In genomic region chr20:52104546-52105044, GRCh38 we compare ENCODE assay signal across 8 cellular contexts.
DNase-seq lines count a peak whose midpoint lies in the region; ATAC-seq lines count a peak whose summit lies in the region.

No MANE protein-coding gene starts in this region.

- H3K36me3 ChIP-seq in iPS-18a (ENCODE audit: control insufficient read depth, low read depth, low read length), result no peaks in the 10 kb centered on the region

- H3K9me3 ChIP-seq in iPS-18a (ENCODE audit: control insufficient read depth, low read depth, low read length), result no peaks in the 10 kb centered on the region

- H3K9me3 Mint-ChIP-seq in activated naive CD8-positive, alpha-beta T cell treated with anti-CD3 and anti-CD28 coated beads for 36 hours, result peaks cover 2% of the 10 kb centered on the region
- H3K9me3 Mint-ChIP-seq in stimulated activated naive B cell treated with anti-CD40 and anti-IgM and Interleukin-4, amounts not matched to agents 10 μg/mL and 1 μg/mL and 100 μg/mL, for 72 hours, result no peaks in the 10 kb centered on the region

- peak overlapping the region; percentile 84 for H3K4me3 ChIP-seq in iPS-18a (ENCODE audit: low read length)

- H3K27ac Mint-ChIP-seq in activated naive CD8-positive, alpha-beta T cell treated with anti-CD3 and anti-CD28 coated beads for 36 hours, result peak overlapping the region; percentile 45
- H3K27ac Mint-ChIP-seq in stimulated activated naive B cell treated with anti-CD40 and anti-IgM and Interleukin-4, amounts not matched to agents 10 μg/mL and 1 μg/mL and 100 μg/mL, for 72 hours, result no peak overlapping the region

- H3K4me3 Mint-ChIP-seq in activated naive CD8-positive, alpha-beta T cell treated with anti-CD3 and anti-CD28 coated beads for 36 hours, result peak overlapping the region; percentile 78
- peak overlapping the region; percentile 77 to 81 for H3K4me3 Mint-ChIP-seq in stimulated activated naive B cell treated with anti-CD40 and anti-IgM and Interleukin-4, amounts not matched to agents 10 μg/mL and 1 μg/mL and 100 μg/mL, for 72 hours

- H3K27ac ChIP-seq in iPS-18a (ENCODE audit: low read length), result no peak overlapping the region

- H3K36me3 Mint-ChIP-seq in activated naive CD8-positive, alpha-beta T cell treated with anti-CD3 and anti-CD28 coated beads for 36 hours, result peaks cover 4% of the 10 kb centered on the region
- H3K36me3 Mint-ChIP-seq in stimulated activated naive B cell treated with anti-CD40 and anti-IgM and Interleukin-4, amounts not matched to agents 10 μg/mL and 1 μg/mL and 100 μg/mL, for 72 hours, result peaks cover 5 to 7% of the 10 kb centered on the region in 2 donors

- peaks cover 15% of the 10 kb centered on the region for H3K4me1 ChIP-seq in iPS-18a (ENCODE audit: control insufficient read depth, low read depth, low read length)

- DNase-seq in DMS79 treated with DMSO at 0.1 percent for 48 hours (lab: John Stamatoyannopoulos, UW) (peak; percentile 4), DMS79 (lab: John Stamatoyannopoulos, UW) (no peak)
- DNase-seq in activated naive CD8-positive, alpha-beta T cell treated with anti-CD3 and anti-CD28 coated beads for 36 hours, result peak; percentile 4
- DNase-seq in stimulated activated naive B cell treated with anti-CD40 and anti-IgM and Interleukin-4, amounts not matched to agents 10 μg/mL and 1 μg/mL and 100 μg/mL, for 72 hours, result no peak

- peaks cover 41% of the 10 kb centered on the region for H3K27me3 Mint-ChIP-seq in activated naive CD8-positive, alpha-beta T cell treated with anti-CD3 and anti-CD28 coated beads for 36 hours
- peaks cover 35 to 46% of the 10 kb centered on the region in 2 donors for H3K27me3 Mint-ChIP-seq in stimulated activated naive B cell treated with anti-CD40 and anti-IgM and Interleukin-4, amounts not matched to agents 10 μg/mL and 1 μg/mL and 100 μg/mL, for 72 hours

- peaks cover 60% of the 10 kb centered on the region for H3K27me3 ChIP-seq in iPS-18a (ENCODE audit: control insufficient read depth, insufficient read depth, low read length)

- ATAC-seq in stimulated activated naive B cell treated with anti-CD40 and anti-IgM and Interleukin-4, amounts not matched to agents 10 μg/mL and 1 μg/mL and 100 μg/mL, for 72 hours (replicated peaks), result no peak
- ATAC-seq in HG02981 (IDR thresholded peaks at IDR 0.05; ENCODE audit: unreplicated experiment), result no peak
- no peak for ATAC-seq in GM21390 (IDR thresholded peaks at IDR 0.05; ENCODE audit: unreplicated experiment)
- no peak for ATAC-seq in GM19397 (IDR thresholded peaks at IDR 0.05; ENCODE audit: unreplicated experiment)

- H3K9ac ChIP-seq in iPS-18a (ENCODE audit: low read length), result peak overlapping the region; percentile 50

- H3K4me1 Mint-ChIP-seq in activated naive CD8-positive, alpha-beta T cell treated with anti-CD3 and anti-CD28 coated beads for 36 hours, result peaks cover 20% of the 10 kb centered on the region
- H3K4me1 Mint-ChIP-seq in stimulated activated naive B cell treated with anti-CD40 and anti-IgM and Interleukin-4, amounts not matched to agents 10 μg/mL and 1 μg/mL and 100 μg/mL, for 72 hours, result peaks cover 15 to 27% of the 10 kb centered on the region in 2 donors

Comparison
In these comparisons a context has a peak if more than half of its experiments do, and no peak if none do; other contexts are left out.
1. DNase-seq: peak in DMS79 treated with DMSO at 0.1 percent for 48 hours (single experiment) and activated naive CD8-positive, alpha-beta T cell treated with anti-CD3 and anti-CD28 coated beads for 36 hours (single experiment); none in DMS79 (single experiment) and stimulated activated naive B cell treated with anti-CD40 and anti-IgM and Interleukin-4, amounts not matched to agents 10 μg/mL and 1 μg/mL and 100 μg/mL, for 72 hours (single experiment).